35 cellular contexts compared by ENCODE assay signal in the genomic region with DNA sequence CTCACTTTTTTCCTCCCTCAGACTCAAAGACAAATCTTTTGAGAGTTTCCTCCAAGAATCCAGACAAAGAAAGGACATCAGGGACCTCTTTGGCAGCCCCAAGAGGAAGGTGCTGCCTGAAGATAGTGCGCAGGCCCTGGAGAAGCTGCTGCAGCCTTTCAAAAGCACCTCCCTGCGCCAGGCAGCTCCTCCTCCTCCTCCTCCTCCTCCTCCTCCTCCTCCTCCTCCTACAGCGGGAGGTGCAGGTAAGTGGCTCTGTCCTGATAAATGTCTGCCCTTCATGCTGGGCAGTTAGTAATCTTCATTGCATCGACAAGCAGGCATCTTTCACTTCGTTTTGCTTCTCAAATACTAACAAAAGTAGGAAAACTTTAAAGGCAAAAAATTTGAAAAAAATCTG.
"Had no signal": no experiment of that assay in that cellular context is flagged by ENCODE, and none has a peak within 500 bp of the region (broad histone marks: within the 10 kb centered on the region; RNA-seq: fewer than 3 reads in every experiment).

No MANE protein-coding gene starts in this region.

- H3K36me3 ChIP-seq: adrenal gland, colonic mucosa, esophagus squamous epithelium, heart right ventricle, WERI-Rb-1 had no signal

- H3K4me3 Mint-ChIP-seq: activated CD4-positive, alpha-beta memory T cell treated with anti-CD3 and anti-CD28 coated beads for 36 hours; activated CD8-positive, alpha-beta memory T cell treated with anti-CD3 and anti-CD28 coated beads, Interleukin-2, amount 10 ng/mL, durations not matched to agents 7 days and 5 days; activated CD8-positive, alpha-beta T cell treated with anti-CD3 and anti-CD28 coated beads, Interleukin-2, amount 10 ng/mL, durations not matched to agents 7 days and 5 days; activated naive CD4-positive, alpha-beta T cell treated with anti-CD3 and anti-CD28 coated beads for 36 hours; activated naive CD4-positive, alpha-beta T cell treated with anti-CD3 and anti-CD28 coated beads, Interleukin-2, amount 50 U/mL, for 24 hours; activated naive CD8-positive, alpha-beta T cell treated with anti-CD3 and anti-CD28 coated beads for 36 hours; activated naive CD8-positive, alpha-beta T cell treated with anti-CD3 and anti-CD28 coated beads, Interleukin-2, amount 50 U/mL, for 24 hours; activated T-helper 1 cell treated with anti-CD3 and anti-CD28 coated beads, Interleukin-12 subunit alpha, Interleukin-12 subunit beta, Interleukin-2, Interleukin-4 antibody, amounts not matched to agents 30 ng/mL and 10 ng/mL and 1 ng/mL, durations not matched to agents 14 hours and 24 hours and 36 hours; T-helper 17 cell; T-helper 2 cell treated with Interferon-gamma antibody and Interleukin-4, amounts not matched to agents 5 μg/mL and 100 μg/mL, for 36 hours had no signal

- H3K4me1 ChIP-seq: adrenal gland, body of pancreas, colonic mucosa, esophagus squamous epithelium, gastroesophageal sphincter had no signal

- H3K27ac Mint-ChIP-seq: activated CD4-positive, alpha-beta memory T cell treated with anti-CD3 and anti-CD28 coated beads for 36 hours; activated CD8-positive, alpha-beta memory T cell treated with anti-CD3 and anti-CD28 coated beads, Interleukin-2, amount 10 ng/mL, durations not matched to agents 7 days and 5 days; activated CD8-positive, alpha-beta T cell treated with anti-CD3 and anti-CD28 coated beads, Interleukin-2, amount 10 ng/mL, durations not matched to agents 7 days and 5 days; activated naive CD4-positive, alpha-beta T cell treated with anti-CD3 and anti-CD28 coated beads for 36 hours; activated naive CD4-positive, alpha-beta T cell treated with anti-CD3 and anti-CD28 coated beads, Interleukin-2, amount 50 U/mL, for 24 hours; activated naive CD8-positive, alpha-beta T cell treated with anti-CD3 and anti-CD28 coated beads for 36 hours; activated naive CD8-positive, alpha-beta T cell treated with anti-CD3 and anti-CD28 coated beads, Interleukin-2, amount 50 U/mL, for 24 hours; activated T-helper 1 cell treated with anti-CD3 and anti-CD28 coated beads, Interleukin-12 subunit alpha, Interleukin-12 subunit beta, Interleukin-2, Interleukin-4 antibody, amounts not matched to agents 30 ng/mL and 10 ng/mL and 1 ng/mL, durations not matched to agents 14 hours and 24 hours and 36 hours; activated T-helper 2 cell treated with anti-CD3 and anti-CD28 coated beads, Interferon-gamma antibody, Interleukin-2, Interleukin-4, amounts not matched to agents 10 μg/mL and 5 μg/mL and 100 μg/mL, durations not matched to agents 14 hours and 24 hours and 36 hours; T-helper 17 cell; T-helper 2 cell treated with Interferon-gamma antibody and Interleukin-4, amounts not matched to agents 5 μg/mL and 100 μg/mL, for 36 hours had no signal

- H3K4me3 ChIP-seq: adrenal gland, body of pancreas, colonic mucosa, esophagus squamous epithelium, gastroesophageal sphincter, heart right ventricle had no signal

- FAIRE-seq: endometrium had no signal

- H3K36me3 Mint-ChIP-seq: activated naive CD8-positive, alpha-beta T cell treated with anti-CD3 and anti-CD28 coated beads for 36 hours had no signal

- DNase-seq: activated CD4-positive, alpha-beta memory T cell treated with anti-CD3 and anti-CD28 coated beads for 36 hours; activated CD4-positive, alpha-beta T cell treated with anti-CD3 and anti-CD28 coated beads for 1 hour; activated CD4-positive, alpha-beta T cell treated with anti-CD3 and anti-CD28 coated beads for 48 hours; activated CD4-positive, CD25-positive, alpha-beta regulatory T cell; activated CD8-positive, alpha-beta memory T cell treated with anti-CD3 and anti-CD28 coated beads, Interleukin-2, amount 10 ng/mL, durations not matched to agents 7 days and 5 days; activated CD8-positive, alpha-beta memory T cell treated with anti-CD3 and anti-CD28 coated beads, Interleukin-2, amount 50 U/mL, for 4 hours; activated CD8-positive, alpha-beta T cell treated with anti-CD3 and anti-CD28 coated beads, Interleukin-2, amount 10 ng/mL, durations not matched to agents 7 days and 5 days; activated effector memory CD4-positive, alpha-beta T cell treated with anti-CD3 and anti-CD28 coated beads, Interleukin-2, amount 50 U/mL, for 16 hours; activated naive CD4-positive, alpha-beta T cell treated with anti-CD3 and anti-CD28 coated beads for 36 hours; activated naive CD8-positive, alpha-beta T cell treated with anti-CD3 and anti-CD28 coated beads for 36 hours; activated naive CD8-positive, alpha-beta T cell treated with anti-CD3 and anti-CD28 coated beads, Interleukin-2, amount 50 U/mL, for 24 hours; activated T-cell treated with anti-CD3 and anti-CD28 coated beads, Interleukin-2, amount 50 U/mL, for 1 hour; activated T-cell treated with anti-CD3 and anti-CD28 coated beads, Interleukin-2, amount 50 U/mL, for 48 hours; adrenal gland; amygdala; aorta; body of pancreas; central memory CD4-positive, alpha-beta T cell; cerebellar nuclear complex; colonic mucosa; effector CD8-positive, alpha-beta T cell; esophagus squamous epithelium; foreskin melanocyte; heart right ventricle; T-helper 1 cell; T-helper 17 cell; T1000; WERI-Rb-1 had no signal

- ATAC-seq: activated CD8-positive, alpha-beta memory T cell treated with anti-CD3 and anti-CD28 coated beads, Interleukin-2, amount 10 ng/mL, durations not matched to agents 7 days and 5 days; activated CD8-positive, alpha-beta T cell treated with anti-CD3 and anti-CD28 coated beads, Interleukin-2, amount 10 ng/mL, durations not matched to agents 7 days and 5 days; activated naive CD8-positive, alpha-beta T cell treated with anti-CD3 and anti-CD28 coated beads, Interleukin-2, amount 50 U/mL, for 24 hours; body of pancreas; gastroesophageal sphincter; heart right ventricle; T-helper 17 cell had no signal

- H3K27me3 Mint-ChIP-seq: activated CD4-positive, alpha-beta memory T cell treated with anti-CD3 and anti-CD28 coated beads for 36 hours; activated CD8-positive, alpha-beta memory T cell treated with anti-CD3 and anti-CD28 coated beads, Interleukin-2, amount 10 ng/mL, durations not matched to agents 7 days and 5 days; activated naive CD4-positive, alpha-beta T cell treated with anti-CD3 and anti-CD28 coated beads, Interleukin-2, amount 50 U/mL, for 24 hours; activated naive CD8-positive, alpha-beta T cell treated with anti-CD3 and anti-CD28 coated beads for 36 hours; activated naive CD8-positive, alpha-beta T cell treated with anti-CD3 and anti-CD28 coated beads, Interleukin-2, amount 50 U/mL, for 24 hours; T-helper 17 cell had no signal

- H3K27me3 ChIP-seq: adrenal gland, body of pancreas, colonic mucosa, esophagus squamous epithelium, gastroesophageal sphincter, heart right ventricle had no signal

- H3K27ac ChIP-seq: adrenal gland, body of pancreas, colonic mucosa, epithelial cell of prostate, esophagus squamous epithelium, gastroesophageal sphincter, heart right ventricle, WERI-Rb-1 had no signal

- H3K9me3 ChIP-seq: adrenal gland, body of pancreas, colonic mucosa had no signal
